1 cellular context compared by ENCODE assay signal in genomic region chr7:157397751-157398691, GRCh38.
TF ChIP-seq lines count a peak whose summit lies in the region.

No MANE protein-coding gene starts in this region.

TF ChIP-seq in K562, 482 proteins besides CTCF, POLR2A, EP300 and RAD21 (continued from another document and continues in another):
- TF ChIP-seq REST (CRISPR knock-in tag; IDR thresholded peaks at IDR 0.05; ENCODE audit: low read depth) (no peak), MYBL2 (IDR thresholded peaks at IDR 0.05; ENCODE audit: low read depth) (no peak), MYBL2 (CRISPR knock-in tag; IDR thresholded peaks at IDR 0.05; ENCODE audit: borderline replicate concordance) (no peak), RBM25 (IDR thresholded peaks at IDR 0.05; ENCODE audit: low read depth, low read length, severe bottlenecking) (no peak), ZFPM2 (CRISPR knock-in tag; IDR thresholded peaks at IDR 0.05) (no peak), ETV5 (CRISPR knock-in tag; IDR thresholded peaks at IDR 0.05; ENCODE audit: low read depth) (peak; percentile 76), E2F1 (CRISPR knock-in tag; IDR thresholded peaks at IDR 0.05) (peak; percentile 59; the same call in 1 of the 2 replicates), POLR2H (tag; IDR thresholded peaks at IDR 0.05; ENCODE audit: low read depth) (no peak), ZNF253 (CRISPR knock-in tag; conservative IDR thresholded peaks at IDR 0.05) (no peak), ZNF589 (CRISPR knock-in tag; IDR thresholded peaks at IDR 0.05; ENCODE audit: low read depth) (peak; percentile 91), RBFOX2 (IDR thresholded peaks at IDR 0.05; ENCODE audit: low read depth, low read length) (no peak), NFE2 (IDR thresholded peaks at IDR 0.05; ENCODE audit: low read depth) (peak; percentile 51), ZNF3 (CRISPR knock-in tag; IDR thresholded peaks at IDR 0.05) (no peak), POLR2AphosphoS5 (IDR thresholded peaks at IDR 0.05; ENCODE audit: control insufficient read depth, insufficient read depth, low read depth, low read length) (peak; percentile 95), ASH1L (IDR thresholded peaks at IDR 0.05; ENCODE audit: borderline replicate concordance, low read depth, partially characterized antibody) (no peak), DMBX1 (CRISPR knock-in tag; IDR thresholded peaks at IDR 0.05; ENCODE audit: borderline replicate concordance) (peak; percentile 78), CHD7 (IDR thresholded peaks at IDR 0.05; ENCODE audit: low read depth, low read length) (no peak), ZHX1 (conservative IDR thresholded peaks at IDR 0.05; ENCODE audit: low read length) (no peak), SIRT6 (IDR thresholded peaks at IDR 0.05; ENCODE audit: low read depth, low read length) (no peak), GABPB2 (CRISPR knock-in tag; conservative IDR thresholded peaks at IDR 0.05) (no peak), ZNF12 (CRISPR knock-in tag; IDR thresholded peaks at IDR 0.05) (0 out of 2 replicates have a peak, but pooled peaks have one; percentile 57), ZNF282 (CRISPR knock-in tag; IDR thresholded peaks at IDR 0.05) (no peak), KHSRP (IDR thresholded peaks at IDR 0.05) (no peak), HNRNPUL1 (IDR thresholded peaks at IDR 0.05; ENCODE audit: low read length) (0 out of 2 replicates have a peak, but pooled peaks have one; percentile 24), E2F5 (CRISPR knock-in tag; IDR thresholded peaks at IDR 0.05) (no peak), ATF6 (CRISPR knock-in tag; IDR thresholded peaks at IDR 0.05) (no peak), NEUROD1 (IDR thresholded peaks at IDR 0.05; ENCODE audit: borderline replicate concordance, low read depth, low read length, partially characterized antibody) (peak; percentile 60), ZNF830 (CRISPR knock-in tag; IDR thresholded peaks at IDR 0.05) (no peak), NRF1 (conservative IDR thresholded peaks at IDR 0.05 in 1 of 2, IDR thresholded peaks at IDR 0.05 in 1 of 2) (peak in 1 of 2 experiments; percentile 20; a peak in 1 of 4 replicates), SUPT5H (IDR thresholded peaks at IDR 0.05) (no peak), CHCHD3 (CRISPR knock-in tag; IDR thresholded peaks at IDR 0.05) (no peak), CC2D1A (IDR thresholded peaks at IDR 0.05) (peak; percentile 73; the same call in 1 of the 2 replicates), CTCFL (IDR thresholded peaks at IDR 0.05; ENCODE audit: borderline replicate concordance, insufficient read depth, low read depth, low read length, poor library complexity, severe bottlenecking) (peak; percentile 85), NBN (IDR thresholded peaks at IDR 0.05; ENCODE audit: low read depth) (no peak; the same call in none of the 2 replicates), C11orf30 (IDR thresholded peaks at IDR 0.05; ENCODE audit: low read depth) (no peak), KAT2B (IDR thresholded peaks at IDR 0.05; ENCODE audit: low read depth, low read length) (no peak), ZNF707 (CRISPR knock-in tag; conservative IDR thresholded peaks at IDR 0.05) (no peak)
